Comparison of ENCODE assay signal across 1 cellular context in the genomic region with DNA sequence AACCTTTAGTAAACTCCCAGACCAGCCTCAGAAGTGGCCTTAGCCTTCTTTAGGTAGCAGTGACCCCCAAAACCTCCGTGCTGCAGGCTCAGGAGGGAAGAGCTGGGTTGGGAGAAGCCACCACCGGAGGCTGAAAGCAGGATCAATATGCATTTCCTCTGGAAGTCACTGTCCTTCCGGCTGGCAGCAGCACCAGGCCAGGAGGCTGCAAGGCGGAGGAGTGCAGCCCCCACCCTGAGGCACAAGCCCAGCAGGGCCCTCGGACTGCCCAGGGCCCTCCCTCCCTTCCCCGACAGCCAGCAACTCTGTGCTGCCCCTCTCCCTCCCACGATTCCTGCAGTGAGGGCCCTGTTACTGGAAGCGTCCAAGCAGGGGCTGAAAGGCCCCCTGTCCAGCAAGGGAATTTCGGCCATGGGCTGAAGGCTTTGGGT.
TF ChIP-seq lines count a peak whose summit lies in the region.

No MANE protein-coding gene starts in this region.

TF ChIP-seq in HepG2, 621 proteins besides CTCF, POLR2A, EP300 and RAD21 (continued from another document):
- TF ChIP-seq, protein P1, sequence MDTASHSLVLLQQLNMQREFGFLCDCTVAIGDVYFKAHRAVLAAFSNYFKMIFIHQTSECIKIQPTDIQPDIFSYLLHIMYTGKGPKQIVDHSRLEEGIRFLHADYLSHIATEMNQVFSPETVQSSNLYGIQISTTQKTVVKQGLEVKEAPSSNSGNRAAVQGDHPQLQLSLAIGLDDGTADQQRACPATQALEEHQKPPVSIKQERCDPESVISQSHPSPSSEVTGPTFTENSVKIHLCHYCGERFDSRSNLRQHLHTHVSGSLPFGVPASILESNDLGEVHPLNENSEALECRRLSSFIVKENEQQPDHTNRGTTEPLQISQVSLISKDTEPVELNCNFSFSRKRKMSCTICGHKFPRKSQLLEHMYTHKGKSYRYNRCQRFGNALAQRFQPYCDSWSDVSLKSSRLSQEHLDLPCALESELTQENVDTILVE (CRISPR knock-in tag; IDR thresholded peaks at IDR 0.05) = no peak
- 0 out of 2 replicates have a peak, but pooled peaks have one; percentile 19 for TF ChIP-seq ELF3 (CRISPR knock-in tag; IDR thresholded peaks at IDR 0.05)
- peak; percentile 36; the same call in 1 of the 2 replicates for TF ChIP-seq GABPB1 (CRISPR knock-in tag; IDR thresholded peaks at IDR 0.05)
- 0 out of 2 replicates have a peak, but pooled peaks have one; percentile 29 for TF ChIP-seq ZFX (CRISPR knock-in tag; IDR thresholded peaks at IDR 0.05; ENCODE audit: low read depth)
- TF ChIP-seq ZNF746 (CRISPR knock-in tag; IDR thresholded peaks at IDR 0.05) = no peak
- TF ChIP-seq ZMAT3 (CRISPR knock-in tag; conservative IDR thresholded peaks at IDR 0.05) = no peak
- TF ChIP-seq SKI (IDR thresholded peaks at IDR 0.05; ENCODE audit: partially characterized antibody) = no peak
- TF ChIP-seq, protein P2, sequence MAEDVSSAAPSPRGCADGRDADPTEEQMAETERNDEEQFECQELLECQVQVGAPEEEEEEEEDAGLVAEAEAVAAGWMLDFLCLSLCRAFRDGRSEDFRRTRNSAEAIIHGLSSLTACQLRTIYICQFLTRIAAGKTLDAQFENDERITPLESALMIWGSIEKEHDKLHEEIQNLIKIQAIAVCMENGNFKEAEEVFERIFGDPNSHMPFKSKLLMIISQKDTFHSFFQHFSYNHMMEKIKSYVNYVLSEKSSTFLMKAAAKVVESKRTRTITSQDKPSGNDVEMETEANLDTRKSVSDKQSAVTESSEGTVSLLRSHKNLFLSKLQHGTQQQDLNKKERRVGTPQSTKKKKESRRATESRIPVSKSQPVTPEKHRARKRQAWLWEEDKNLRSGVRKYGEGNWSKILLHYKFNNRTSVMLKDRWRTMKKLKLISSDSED (CRISPR knock-in tag; IDR thresholded peaks at IDR 0.05) = no peak
- 0 out of 2 replicates have a peak, but pooled peaks have one; percentile 28 for TF ChIP-seq PAXIP1 (CRISPR knock-in tag; conservative IDR thresholded peaks at IDR 0.05)
- TF ChIP-seq, protein P3, sequence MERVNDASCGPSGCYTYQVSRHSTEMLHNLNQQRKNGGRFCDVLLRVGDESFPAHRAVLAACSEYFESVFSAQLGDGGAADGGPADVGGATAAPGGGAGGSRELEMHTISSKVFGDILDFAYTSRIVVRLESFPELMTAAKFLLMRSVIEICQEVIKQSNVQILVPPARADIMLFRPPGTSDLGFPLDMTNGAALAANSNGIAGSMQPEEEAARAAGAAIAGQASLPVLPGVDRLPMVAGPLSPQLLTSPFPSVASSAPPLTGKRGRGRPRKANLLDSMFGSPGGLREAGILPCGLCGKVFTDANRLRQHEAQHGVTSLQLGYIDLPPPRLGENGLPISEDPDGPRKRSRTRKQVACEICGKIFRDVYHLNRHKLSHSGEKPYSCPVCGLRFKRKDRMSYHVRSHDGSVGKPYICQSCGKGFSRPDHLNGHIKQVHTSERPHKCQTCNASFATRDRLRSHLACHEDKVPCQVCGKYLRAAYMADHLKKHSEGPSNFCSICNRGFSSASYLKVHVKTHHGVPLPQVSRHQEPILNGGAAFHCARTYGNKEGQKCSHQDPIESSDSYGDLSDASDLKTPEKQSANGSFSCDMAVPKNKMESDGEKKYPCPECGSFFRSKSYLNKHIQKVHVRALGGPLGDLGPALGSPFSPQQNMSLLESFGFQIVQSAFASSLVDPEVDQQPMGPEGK (CRISPR knock-in tag; IDR thresholded peaks at IDR 0.05) = 0 out of 2 replicates have a peak, but pooled peaks have one; percentile 13
- no peak for TF ChIP-seq RFX1 (IDR thresholded peaks at IDR 0.05)
- TF ChIP-seq ZNF749 (CRISPR knock-in tag; IDR thresholded peaks at IDR 0.05; ENCODE audit: borderline replicate concordance) = no peak
TF ChIP-seq in HepG2: peak in this region for 12.
